Comparison of ENCODE assay signal across 1 cellular context in the genomic region with DNA sequence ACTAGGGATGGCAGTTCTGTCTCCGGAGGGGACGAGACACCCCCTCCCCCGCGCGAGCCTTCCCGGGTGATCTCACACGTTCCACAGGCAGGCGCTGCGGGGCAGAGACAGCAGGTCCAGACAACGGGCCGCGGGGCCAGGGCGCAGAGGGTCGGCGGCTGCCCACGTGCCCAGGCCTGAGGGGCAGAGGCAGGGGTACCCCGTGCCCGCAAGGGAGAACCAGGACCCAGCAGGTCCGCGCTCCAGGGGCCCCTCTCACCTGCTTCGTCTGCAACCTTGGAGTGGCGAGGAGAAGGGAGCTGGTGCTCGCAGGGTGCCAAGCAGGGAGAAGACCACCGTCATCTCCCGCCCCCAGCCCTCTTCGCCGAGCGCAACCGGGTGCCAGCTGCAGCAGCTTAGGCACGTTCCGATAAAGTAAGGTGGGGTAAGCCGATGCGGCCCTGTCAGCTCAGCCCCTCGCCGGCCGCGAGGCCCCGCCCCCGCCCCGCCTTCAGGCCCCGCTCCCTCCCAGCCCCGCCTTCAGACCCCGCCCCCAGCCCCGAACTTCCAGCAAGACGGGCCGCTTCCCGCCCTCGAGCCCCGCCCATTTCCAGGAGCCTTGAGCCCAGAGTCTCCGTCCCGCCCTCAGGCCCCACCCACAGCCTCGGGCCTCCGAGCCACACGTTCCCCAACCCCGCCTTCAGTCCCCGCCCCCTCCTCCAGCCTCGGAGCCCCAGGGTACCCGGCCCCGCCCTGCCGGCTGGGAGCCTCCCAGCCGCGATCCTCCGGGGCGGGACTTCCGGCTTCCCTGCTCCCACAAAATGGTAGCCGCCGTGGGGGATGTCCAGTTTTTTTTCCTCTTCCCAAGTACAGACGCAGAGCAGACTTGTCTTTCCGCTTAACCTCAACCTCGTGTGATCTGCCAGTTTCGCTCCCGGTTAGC.
A peak's percentile ranks its signal among the peaks of the same experiment; 100 is the strongest.
TF ChIP-seq lines count a peak whose summit lies in the region.

A gene with protein sequence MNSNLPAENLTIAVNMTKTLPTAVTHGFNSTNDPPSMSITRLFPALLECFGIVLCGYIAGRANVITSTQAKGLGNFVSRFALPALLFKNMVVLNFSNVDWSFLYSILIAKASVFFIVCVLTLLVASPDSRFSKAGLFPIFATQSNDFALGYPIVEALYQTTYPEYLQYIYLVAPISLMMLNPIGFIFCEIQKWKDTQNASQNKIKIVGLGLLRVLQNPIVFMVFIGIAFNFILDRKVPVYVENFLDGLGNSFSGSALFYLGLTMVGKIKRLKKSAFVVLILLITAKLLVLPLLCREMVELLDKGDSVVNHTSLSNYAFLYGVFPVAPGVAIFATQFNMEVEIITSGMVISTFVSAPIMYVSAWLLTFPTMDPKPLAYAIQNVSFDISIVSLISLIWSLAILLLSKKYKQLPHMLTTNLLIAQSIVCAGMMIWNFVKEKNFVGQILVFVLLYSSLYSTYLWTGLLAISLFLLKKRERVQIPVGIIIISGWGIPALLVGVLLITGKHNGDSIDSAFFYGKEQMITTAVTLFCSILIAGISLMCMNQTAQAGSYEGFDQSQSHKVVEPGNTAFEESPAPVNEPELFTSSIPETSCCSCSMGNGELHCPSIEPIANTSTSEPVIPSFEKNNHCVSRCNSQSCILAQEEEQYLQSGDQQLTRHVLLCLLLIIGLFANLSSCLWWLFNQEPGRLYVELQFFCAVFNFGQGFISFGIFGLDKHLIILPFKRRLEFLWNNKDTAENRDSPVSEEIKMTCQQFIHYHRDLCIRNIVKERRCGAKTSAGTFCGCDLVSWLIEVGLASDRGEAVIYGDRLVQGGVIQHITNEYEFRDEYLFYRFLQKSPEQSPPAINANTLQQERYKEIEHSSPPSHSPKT (minus strand): TSS at position 416 of the 922 bp plus-strand sequence. CDS start 5,073 bp downstream, outside the sequence.

TF ChIP-seq in WTC11, 78 proteins besides CTCF, POLR2A, EP300 and RAD21 (continued from another document):
- TF ChIP-seq, protein P1, sequence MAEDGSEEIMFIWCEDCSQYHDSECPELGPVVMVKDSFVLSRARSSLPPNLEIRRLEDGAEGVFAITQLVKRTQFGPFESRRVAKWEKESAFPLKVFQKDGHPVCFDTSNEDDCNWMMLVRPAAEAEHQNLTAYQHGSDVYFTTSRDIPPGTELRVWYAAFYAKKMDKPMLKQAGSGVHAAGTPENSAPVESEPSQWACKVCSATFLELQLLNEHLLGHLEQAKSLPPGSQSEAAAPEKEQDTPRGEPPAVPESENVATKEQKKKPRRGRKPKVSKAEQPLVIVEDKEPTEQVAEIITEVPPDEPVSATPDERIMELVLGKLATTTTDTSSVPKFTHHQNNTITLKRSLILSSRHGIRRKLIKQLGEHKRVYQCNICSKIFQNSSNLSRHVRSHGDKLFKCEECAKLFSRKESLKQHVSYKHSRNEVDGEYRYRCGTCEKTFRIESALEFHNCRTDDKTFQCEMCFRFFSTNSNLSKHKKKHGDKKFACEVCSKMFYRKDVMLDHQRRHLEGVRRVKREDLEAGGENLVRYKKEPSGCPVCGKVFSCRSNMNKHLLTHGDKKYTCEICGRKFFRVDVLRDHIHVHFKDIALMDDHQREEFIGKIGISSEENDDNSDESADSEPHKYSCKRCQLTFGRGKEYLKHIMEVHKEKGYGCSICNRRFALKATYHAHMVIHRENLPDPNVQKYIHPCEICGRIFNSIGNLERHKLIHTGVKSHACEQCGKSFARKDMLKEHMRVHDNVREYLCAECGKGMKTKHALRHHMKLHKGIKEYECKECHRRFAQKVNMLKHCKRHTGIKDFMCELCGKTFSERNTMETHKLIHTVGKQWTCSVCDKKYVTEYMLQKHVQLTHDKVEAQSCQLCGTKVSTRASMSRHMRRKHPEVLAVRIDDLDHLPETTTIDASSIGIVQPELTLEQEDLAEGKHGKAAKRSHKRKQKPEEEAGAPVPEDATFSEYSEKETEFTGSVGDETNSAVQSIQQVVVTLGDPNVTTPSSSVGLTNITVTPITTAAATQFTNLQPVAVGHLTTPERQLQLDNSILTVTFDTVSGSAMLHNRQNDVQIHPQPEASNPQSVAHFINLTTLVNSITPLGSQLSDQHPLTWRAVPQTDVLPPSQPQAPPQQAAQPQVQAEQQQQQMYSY (CRISPR knock-in tag; IDR thresholded peaks at IDR 0.05): no peak
- TF ChIP-seq, protein P2, sequence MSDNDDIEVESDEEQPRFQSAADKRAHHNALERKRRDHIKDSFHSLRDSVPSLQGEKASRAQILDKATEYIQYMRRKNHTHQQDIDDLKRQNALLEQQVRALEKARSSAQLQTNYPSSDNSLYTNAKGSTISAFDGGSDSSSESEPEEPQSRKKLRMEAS (CRISPR knock-in tag; IDR thresholded peaks at IDR 0.05): peak; percentile 73
- TF ChIP-seq SMAD3 (CRISPR knock-in tag; IDR thresholded peaks at IDR 0.05; ENCODE audit: borderline replicate concordance) (no peak), NFATC4 (CRISPR knock-in tag; IDR thresholded peaks at IDR 0.05) (no peak)
- TF ChIP-seq, protein P3, sequence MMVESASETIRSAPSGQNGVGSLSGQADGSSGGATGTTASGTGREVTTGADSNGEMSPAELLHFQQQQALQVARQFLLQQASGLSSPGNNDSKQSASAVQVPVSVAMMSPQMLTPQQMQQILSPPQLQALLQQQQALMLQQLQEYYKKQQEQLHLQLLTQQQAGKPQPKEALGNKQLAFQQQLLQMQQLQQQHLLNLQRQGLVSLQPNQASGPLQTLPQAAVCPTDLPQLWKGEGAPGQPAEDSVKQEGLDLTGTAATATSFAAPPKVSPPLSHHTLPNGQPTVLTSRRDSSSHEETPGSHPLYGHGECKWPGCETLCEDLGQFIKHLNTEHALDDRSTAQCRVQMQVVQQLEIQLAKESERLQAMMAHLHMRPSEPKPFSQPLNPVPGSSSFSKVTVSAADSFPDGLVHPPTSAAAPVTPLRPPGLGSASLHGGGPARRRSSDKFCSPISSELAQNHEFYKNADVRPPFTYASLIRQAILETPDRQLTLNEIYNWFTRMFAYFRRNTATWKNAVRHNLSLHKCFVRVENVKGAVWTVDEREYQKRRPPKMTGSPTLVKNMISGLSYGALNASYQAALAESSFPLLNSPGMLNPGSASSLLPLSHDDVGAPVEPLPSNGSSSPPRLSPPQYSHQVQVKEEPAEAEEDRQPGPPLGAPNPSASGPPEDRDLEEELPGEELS (CRISPR knock-in tag; IDR thresholded peaks at IDR 0.05): no peak
